1 cellular context compared by ENCODE assay signal in the genomic region with DNA sequence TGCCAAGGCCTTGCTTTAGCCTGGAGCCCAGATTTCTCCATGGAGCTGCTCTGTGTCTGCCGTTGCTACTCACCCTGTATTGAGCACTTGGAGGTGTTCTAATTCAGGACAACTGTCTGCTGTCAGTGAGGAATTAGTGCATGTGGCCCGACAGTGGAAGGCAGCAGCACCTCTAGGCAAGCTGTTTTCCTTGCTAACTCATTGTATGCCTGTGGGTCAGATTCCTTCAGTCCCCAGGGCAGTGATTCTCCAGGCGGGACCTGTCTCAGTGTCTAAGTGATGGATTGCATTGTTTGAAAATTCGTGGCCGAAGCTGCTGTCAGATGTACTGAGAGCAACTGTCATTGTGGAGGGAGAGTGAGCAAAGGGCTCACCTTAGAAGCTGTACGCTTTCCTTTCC.
TF ChIP-seq lines count a peak whose summit lies in the region.

No MANE protein-coding gene starts in this region.

TF ChIP-seq in WTC11, 78 proteins besides CTCF, POLR2A, EP300 and RAD21 (continued from another document):
- TF ChIP-seq, protein P1, sequence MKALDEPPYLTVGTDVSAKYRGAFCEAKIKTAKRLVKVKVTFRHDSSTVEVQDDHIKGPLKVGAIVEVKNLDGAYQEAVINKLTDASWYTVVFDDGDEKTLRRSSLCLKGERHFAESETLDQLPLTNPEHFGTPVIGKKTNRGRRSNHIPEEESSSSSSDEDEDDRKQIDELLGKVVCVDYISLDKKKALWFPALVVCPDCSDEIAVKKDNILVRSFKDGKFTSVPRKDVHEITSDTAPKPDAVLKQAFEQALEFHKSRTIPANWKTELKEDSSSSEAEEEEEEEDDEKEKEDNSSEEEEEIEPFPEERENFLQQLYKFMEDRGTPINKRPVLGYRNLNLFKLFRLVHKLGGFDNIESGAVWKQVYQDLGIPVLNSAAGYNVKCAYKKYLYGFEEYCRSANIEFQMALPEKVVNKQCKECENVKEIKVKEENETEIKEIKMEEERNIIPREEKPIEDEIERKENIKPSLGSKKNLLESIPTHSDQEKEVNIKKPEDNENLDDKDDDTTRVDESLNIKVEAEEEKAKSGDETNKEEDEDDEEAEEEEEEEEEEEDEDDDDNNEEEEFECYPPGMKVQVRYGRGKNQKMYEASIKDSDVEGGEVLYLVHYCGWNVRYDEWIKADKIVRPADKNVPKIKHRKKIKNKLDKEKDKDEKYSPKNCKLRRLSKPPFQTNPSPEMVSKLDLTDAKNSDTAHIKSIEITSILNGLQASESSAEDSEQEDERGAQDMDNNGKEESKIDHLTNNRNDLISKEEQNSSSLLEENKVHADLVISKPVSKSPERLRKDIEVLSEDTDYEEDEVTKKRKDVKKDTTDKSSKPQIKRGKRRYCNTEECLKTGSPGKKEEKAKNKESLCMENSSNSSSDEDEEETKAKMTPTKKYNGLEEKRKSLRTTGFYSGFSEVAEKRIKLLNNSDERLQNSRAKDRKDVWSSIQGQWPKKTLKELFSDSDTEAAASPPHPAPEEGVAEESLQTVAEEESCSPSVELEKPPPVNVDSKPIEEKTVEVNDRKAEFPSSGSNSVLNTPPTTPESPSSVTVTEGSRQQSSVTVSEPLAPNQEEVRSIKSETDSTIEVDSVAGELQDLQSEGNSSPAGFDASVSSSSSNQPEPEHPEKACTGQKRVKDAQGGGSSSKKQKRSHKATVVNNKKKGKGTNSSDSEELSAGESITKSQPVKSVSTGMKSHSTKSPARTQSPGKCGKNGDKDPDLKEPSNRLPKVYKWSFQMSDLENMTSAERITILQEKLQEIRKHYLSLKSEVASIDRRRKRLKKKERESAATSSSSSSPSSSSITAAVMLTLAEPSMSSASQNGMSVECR (CRISPR knock-in tag; IDR thresholded peaks at IDR 0.05; ENCODE audit: borderline replicate concordance), result no peak
- TF ChIP-seq IRF2 (CRISPR knock-in tag; IDR thresholded peaks at IDR 0.05; ENCODE audit: borderline replicate concordance, low read depth) (no peak), ATF1 (CRISPR knock-in tag; IDR thresholded peaks at IDR 0.05) (no peak), NR2C2 (CRISPR knock-in tag; IDR thresholded peaks at IDR 0.05) (no peak), ZNF423 (CRISPR knock-in tag; IDR thresholded peaks at IDR 0.05) (no peak), TEAD1 (CRISPR knock-in tag; IDR thresholded peaks at IDR 0.05) (no peak)
- TF ChIP-seq, protein P2, sequence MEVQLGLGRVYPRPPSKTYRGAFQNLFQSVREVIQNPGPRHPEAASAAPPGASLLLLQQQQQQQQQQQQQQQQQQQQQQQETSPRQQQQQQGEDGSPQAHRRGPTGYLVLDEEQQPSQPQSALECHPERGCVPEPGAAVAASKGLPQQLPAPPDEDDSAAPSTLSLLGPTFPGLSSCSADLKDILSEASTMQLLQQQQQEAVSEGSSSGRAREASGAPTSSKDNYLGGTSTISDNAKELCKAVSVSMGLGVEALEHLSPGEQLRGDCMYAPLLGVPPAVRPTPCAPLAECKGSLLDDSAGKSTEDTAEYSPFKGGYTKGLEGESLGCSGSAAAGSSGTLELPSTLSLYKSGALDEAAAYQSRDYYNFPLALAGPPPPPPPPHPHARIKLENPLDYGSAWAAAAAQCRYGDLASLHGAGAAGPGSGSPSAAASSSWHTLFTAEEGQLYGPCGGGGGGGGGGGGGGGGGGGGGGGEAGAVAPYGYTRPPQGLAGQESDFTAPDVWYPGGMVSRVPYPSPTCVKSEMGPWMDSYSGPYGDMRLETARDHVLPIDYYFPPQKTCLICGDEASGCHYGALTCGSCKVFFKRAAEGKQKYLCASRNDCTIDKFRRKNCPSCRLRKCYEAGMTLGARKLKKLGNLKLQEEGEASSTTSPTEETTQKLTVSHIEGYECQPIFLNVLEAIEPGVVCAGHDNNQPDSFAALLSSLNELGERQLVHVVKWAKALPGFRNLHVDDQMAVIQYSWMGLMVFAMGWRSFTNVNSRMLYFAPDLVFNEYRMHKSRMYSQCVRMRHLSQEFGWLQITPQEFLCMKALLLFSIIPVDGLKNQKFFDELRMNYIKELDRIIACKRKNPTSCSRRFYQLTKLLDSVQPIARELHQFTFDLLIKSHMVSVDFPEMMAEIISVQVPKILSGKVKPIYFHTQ (CRISPR knock-in tag; IDR thresholded peaks at IDR 0.05), result no peak
- TF ChIP-seq, protein P3, sequence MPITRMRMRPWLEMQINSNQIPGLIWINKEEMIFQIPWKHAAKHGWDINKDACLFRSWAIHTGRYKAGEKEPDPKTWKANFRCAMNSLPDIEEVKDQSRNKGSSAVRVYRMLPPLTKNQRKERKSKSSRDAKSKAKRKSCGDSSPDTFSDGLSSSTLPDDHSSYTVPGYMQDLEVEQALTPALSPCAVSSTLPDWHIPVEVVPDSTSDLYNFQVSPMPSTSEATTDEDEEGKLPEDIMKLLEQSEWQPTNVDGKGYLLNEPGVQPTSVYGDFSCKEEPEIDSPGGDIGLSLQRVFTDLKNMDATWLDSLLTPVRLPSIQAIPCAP (CRISPR knock-in tag; IDR thresholded peaks at IDR 0.05), result no peak
